In the genomic region with DNA sequence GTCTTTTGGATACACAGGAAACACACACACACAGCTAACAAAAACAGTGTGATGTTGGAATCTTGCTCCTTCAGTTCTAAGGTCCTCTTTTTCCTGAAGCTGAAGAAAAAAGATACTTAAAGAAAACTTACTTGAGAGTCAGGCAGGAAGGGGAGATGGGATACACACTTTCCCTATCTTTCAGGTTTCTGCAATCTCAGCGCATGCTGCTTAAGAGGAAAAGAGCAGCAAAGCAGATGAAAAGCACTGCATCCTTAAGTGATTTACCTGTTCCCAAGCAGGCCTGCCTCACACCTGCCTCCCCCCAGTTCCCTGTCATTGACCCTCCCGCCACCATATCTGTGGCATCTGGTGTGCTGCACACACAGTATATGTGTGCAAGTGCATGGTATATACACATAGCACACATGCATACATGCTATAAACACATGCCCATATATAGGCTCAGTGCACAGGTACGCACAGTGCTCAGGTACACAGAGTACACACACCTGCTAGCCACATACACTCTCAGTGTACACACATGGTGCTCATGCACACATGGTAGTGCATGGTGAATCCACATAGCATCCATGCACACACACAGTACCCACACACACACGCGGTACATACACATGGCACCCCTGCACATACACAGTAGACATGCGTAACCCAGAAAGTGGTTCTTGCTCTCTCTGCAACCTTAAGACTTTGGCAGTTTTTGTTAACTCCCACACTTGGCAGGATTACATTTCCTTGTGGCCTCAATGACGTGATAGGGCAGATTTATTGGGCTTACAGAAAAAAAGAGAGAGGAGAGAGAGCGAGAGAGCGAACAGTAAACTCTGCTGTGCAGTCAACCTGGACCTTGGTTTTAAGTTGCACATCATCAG, we compare ENCODE assay signal across 8 cellular contexts.
DNase-seq lines count a peak whose midpoint lies in the region; ATAC-seq and TF ChIP-seq lines count a peak whose summit lies in the region.

No MANE protein-coding gene starts in this region.

- peaks cover 0 to 3% of the 10 kb centered on the region in 2 donors for H3K9me3 Mint-ChIP-seq in natural killer cell

- H4K5ac ChIP-seq in mesendoderm (ENCODE audit: low read length): no peak overlapping the region

- H3K79me1 ChIP-seq in mesendoderm (ENCODE audit: low read length): no peaks in the 10 kb centered on the region

- DNase-seq in AML-193 (lab: John Stamatoyannopoulos, UW) (peak; percentile 65 to 77), NOMO-1 treated with dmso at 0.1 percent for 144 hours (lab: John Stamatoyannopoulos, UW; ENCODE audit: unreplicated experiment) (peak; percentile 79), coronary artery (ENCODE audit: low spot score) (peak; percentile 68), natural killer cell (no peak), hypothalamus (lab: John Stamatoyannopoulos, UW) (no peak), mesendoderm (no peak), occipital lobe (lab: John Stamatoyannopoulos, UW) (no peak)

- H3K27me3 ChIP-seq in mesendoderm (ENCODE audit: insufficient read depth, low read length, poor library complexity): no peaks in the 10 kb centered on the region

- H3K27ac ChIP-seq in coronary artery (peak overlapping the region; percentile 72 to 89), mesendoderm (ENCODE audit: low read depth, low read length) (no peak overlapping the region)

- no peak overlapping the region for H3K23ac ChIP-seq in mesendoderm (ENCODE audit: low read length)

- no peak overlapping the region for H2AK5ac ChIP-seq in mesendoderm (ENCODE audit: low read length)

- no peaks in the 10 kb centered on the region for H3K36me3 Mint-ChIP-seq in natural killer cell

- peaks cover 48 to 65% of the 10 kb centered on the region in 2 donors for H3K4me1 Mint-ChIP-seq in natural killer cell

- WGBS in mesendoderm (ENCODE audit: extremely low coverage, insufficient coverage, low lambda C conversion rate): no CpG with 5 or more reads among the region's 9 CpGs

- peak overlapping the region; percentile 21 for H3K4me3 ChIP-seq in coronary artery
- no peak overlapping the region for H3K4me3 ChIP-seq in mesendoderm (ENCODE audit: low read length)

- no peak overlapping the region for H3K4me2 ChIP-seq in mesendoderm (ENCODE audit: low read length)

- no peak overlapping the region for H2BK15ac ChIP-seq in mesendoderm (replicated peaks; ENCODE audit: low read depth)

- H3K56ac ChIP-seq in mesendoderm (ENCODE audit: low read length): no peak overlapping the region

- no peak overlapping the region for H3K4ac ChIP-seq in mesendoderm (ENCODE audit: low read depth, low read length)

- H3K4me1 ChIP-seq in mesendoderm (ENCODE audit: control insufficient read depth, low read depth, low read length): peaks cover 5% of the 10 kb centered on the region

- intact Hi-C loops in natural killer cell (cut with micrococcal nuclease): loop anchor here (2.0 kb wide), 2 partner anchors 17 to 351 kb away; partner anchors contain the start of gene IRF2BP2

- H3K79me2 ChIP-seq in mesendoderm (ENCODE audit: control insufficient read depth, insufficient read depth, low read length): no peaks in the 10 kb centered on the region

- H2BK120ac ChIP-seq in mesendoderm (ENCODE audit: low read depth, low read length): no peak overlapping the region

- no peak overlapping the region for H3K9ac ChIP-seq in mesendoderm (ENCODE audit: low read length)

- H3K27ac Mint-ChIP-seq in natural killer cell: peak overlapping the region; percentile 92 to 98

- H3K18ac ChIP-seq in mesendoderm (ENCODE audit: low read length): no peak overlapping the region

- no peak overlapping the region for H4K8ac ChIP-seq in mesendoderm (ENCODE audit: low read depth, low read length)

- no peak overlapping the region for H2BK5ac ChIP-seq in mesendoderm (ENCODE audit: low read length)

- H3K36me3 ChIP-seq in mesendoderm (ENCODE audit: control insufficient read depth, insufficient read depth, low read length): no peaks in the 10 kb centered on the region

- peak overlapping the region; percentile 74 for H3K4me3 Mint-ChIP-seq in natural killer cell

- ATAC-seq in GM19395 (IDR thresholded peaks at IDR 0.05; ENCODE audit: unreplicated experiment): peak; percentile 16
- ATAC-seq in natural killer cell: no peak

- TF ChIP-seq CTCF in coronary artery (IDR thresholded peaks at IDR 0.05) (no peak), natural killer cell (IDR thresholded peaks at IDR 0.05) (no peak)

- H3K27me3 Mint-ChIP-seq in natural killer cell (ENCODE audit: low read depth in 2 of 2): no peaks in the 10 kb centered on the region

Comparison
In these comparisons a context has a peak if more than half of its experiments do, and no peak if none do; other contexts are left out.
1. DNase-seq: peak in AML-193 (2 of 2), NOMO-1 treated with dmso at 0.1 percent for 144 hours (single experiment) and coronary artery (single experiment); none in natural killer cell (single experiment), hypothalamus (0 of 51), mesendoderm (single experiment) and occipital lobe (single experiment).